1 cellular context compared by ENCODE assay signal in genomic region chr9:33436445-33436844, GRCh38.
A peak's percentile ranks its signal among the peaks of the same experiment; 100 is the strongest.
TF ChIP-seq lines count a peak whose summit lies in the region.

No MANE protein-coding gene starts in this region.

TF ChIP-seq in A549, 52 proteins besides CTCF, POLR2A, EP300 and RAD21:
- TF ChIP-seq BCL3 (IDR thresholded peaks at IDR 0.05) (no peak), CEBPB (IDR thresholded peaks at IDR 0.05) (peak; percentile 73 to 77; a peak in 3 of 4 replicates)
